Comparison of ENCODE assay signal across 23 cellular contexts in the genomic region with DNA sequence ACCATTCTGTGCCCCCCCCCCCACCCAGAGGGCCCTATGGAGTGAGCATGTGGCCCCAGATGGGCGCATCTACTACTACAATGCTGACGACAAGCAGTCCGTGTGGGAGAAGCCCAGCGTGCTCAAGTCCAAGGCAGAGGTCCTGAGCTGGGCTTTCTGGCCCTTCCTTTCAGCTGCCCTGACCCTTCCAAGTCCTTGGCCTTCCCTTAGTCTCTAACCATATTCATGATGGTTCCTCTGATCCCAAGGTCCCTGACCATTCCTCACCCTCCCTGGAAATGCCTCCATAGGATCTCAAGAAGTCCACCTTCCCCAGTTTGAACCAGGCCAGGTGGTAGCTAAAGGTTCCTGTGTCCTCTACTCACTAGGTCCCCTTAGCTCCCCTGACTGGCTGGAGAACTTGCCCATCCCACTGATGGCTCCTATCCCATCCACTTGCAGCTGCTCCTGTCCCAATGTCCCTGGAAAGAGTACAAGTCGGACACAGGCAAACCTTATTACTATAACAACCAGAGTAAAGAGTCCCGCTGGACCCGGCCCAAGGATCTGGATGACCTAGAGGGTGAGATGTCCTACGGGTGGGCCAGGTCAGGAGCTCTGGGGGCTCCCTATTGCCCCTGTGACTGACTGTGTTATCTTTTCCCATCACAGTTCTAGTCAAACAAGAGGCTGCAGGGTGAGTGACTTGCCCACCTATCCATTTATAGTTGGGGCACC. TPM values are rescaled to one million over a fixed set of nuclear protein-coding genes. Genes with fewer than 3 reads are reported as not detected.
"Had no signal": no experiment of that assay in that cellular context is flagged by ENCODE, and none has a peak within 500 bp of the region (broad histone marks: within the 10 kb centered on the region; RNA-seq: fewer than 3 reads in every experiment).

No MANE protein-coding gene starts in this region.

- H3K27me3 Mint-ChIP-seq: natural killer cell treated with Interleukin-12 subunit alpha and Interleukin-12 subunit beta and Interleukin-15 and Interleukin-18, amount 100 ng/mL, for 72 hours; stimulated activated naive CD8-positive, alpha-beta T cell treated with anti-CD3 and anti-CD28 coated beads, Interleukin-15, Interleukin-2, amounts not matched to agents 100 ng/mL and 50 ng/mL, for 24 hours had no signal

- H3K36me3 ChIP-seq: right lobe of liver, transverse colon had no signal

- H3K4me3 Mint-ChIP-seq: dendritic cell treated with granulocyte-macrophage colony-stimulating factor and Interleukin-4, amounts not matched to agents 40 ng/mL and 50 ng/mL, for 4 days; natural killer cell treated with Interleukin-12 subunit alpha and Interleukin-12 subunit beta and Interleukin-15 and Interleukin-18, amount 100 ng/mL, for 72 hours; stimulated activated naive CD8-positive, alpha-beta T cell treated with anti-CD3 and anti-CD28 coated beads, Interleukin-15, Interleukin-2, amounts not matched to agents 100 ng/mL and 50 ng/mL, for 24 hours had no signal

- H3K27ac Mint-ChIP-seq: dendritic cell treated with granulocyte-macrophage colony-stimulating factor and Interleukin-4, amounts not matched to agents 40 ng/mL and 50 ng/mL, for 4 days; stimulated activated naive CD8-positive, alpha-beta T cell treated with anti-CD3 and anti-CD28 coated beads, Interleukin-15, Interleukin-2, amounts not matched to agents 100 ng/mL and 50 ng/mL, for 24 hours had no signal

- H3K9me3 Mint-ChIP-seq: dendritic cell treated with granulocyte-macrophage colony-stimulating factor and Interleukin-4, amounts not matched to agents 40 ng/mL and 50 ng/mL, for 4 days; immature natural killer cell; natural killer cell treated with Interleukin-12 subunit alpha and Interleukin-12 subunit beta and Interleukin-15 and Interleukin-18, amount 100 ng/mL, for 72 hours; stimulated activated naive CD8-positive, alpha-beta T cell treated with anti-CD3 and anti-CD28 coated beads, Interleukin-15, Interleukin-2, amounts not matched to agents 100 ng/mL and 50 ng/mL, for 24 hours had no signal

- DNase-seq: erythroblast; foreskin keratinocyte; left cardiac atrium; left ventricle myocardium superior; mesenchymal stem cell; midbrain; occipital lobe; psoas muscle; retina; right lobe of liver; stimulated activated CD4-positive, alpha-beta T cell treated with anti-CD3 and anti-CD28 coated beads, Interleukin-2, amount 100 ng/mL, for 24 hours; stimulated activated CD4-positive, alpha-beta T cell treated with anti-CD3 and anti-CD28 coated beads, Interleukin-4, amount 100 ng/mL, for 4 hours; transverse colon had no signal

- H3K27me3 ChIP-seq: foreskin keratinocyte, right lobe of liver, transverse colon had no signal

- ATAC-seq: foreskin keratinocyte, left ventricle myocardium superior, psoas muscle, right lobe of liver had no signal

- H3K36me3 Mint-ChIP-seq: natural killer cell treated with Interleukin-12 subunit alpha and Interleukin-12 subunit beta and Interleukin-15 and Interleukin-18, amount 100 ng/mL, for 72 hours had no signal

- H3K4me1 ChIP-seq: foreskin keratinocyte, right lobe of liver had no signal

- H3K27ac ChIP-seq: foreskin keratinocyte, psoas muscle, right lobe of liver, thoracic aorta, transverse colon had no signal

- FAIRE-seq: endothelial cell of umbilical vein, kidney, urothelium cell line had no signal

- H3K4me3 ChIP-seq: lung, psoas muscle, right lobe of liver, thoracic aorta, transverse colon had no signal

- H3K9me3 ChIP-seq: psoas muscle, right lobe of liver, thoracic aorta, transverse colon had no signal

RNA-seq across cellular contexts. Expression of a gene that starts 27.7 kb away (rescaled TPM):
- total RNA-seq: occipital lobe, skeletal muscle tissue had no signal
- polyA plus RNA-seq: immature natural killer cell had no signal
